1 cellular context compared by ENCODE assay signal in the genomic region with DNA sequence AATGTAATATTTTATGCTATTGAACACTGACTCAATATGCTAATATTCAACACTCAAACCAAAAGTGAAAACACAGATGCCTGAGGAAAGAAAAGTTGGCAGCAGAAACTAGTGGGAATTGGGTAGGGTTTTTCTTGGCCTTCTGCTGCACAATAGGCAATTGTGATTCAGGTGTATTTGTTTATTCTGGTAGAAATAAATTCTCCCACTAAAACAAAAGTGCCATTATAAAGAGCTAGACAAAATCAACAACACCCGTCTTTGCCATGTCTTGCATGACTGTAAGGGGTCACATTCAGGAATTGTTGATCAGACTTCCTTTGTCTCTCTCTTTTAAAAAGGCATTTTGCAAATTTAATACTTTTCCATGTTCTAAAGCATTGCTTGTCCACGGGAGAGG.
TF ChIP-seq lines count a peak whose summit lies in the region.

No MANE protein-coding gene starts in this region.

TF ChIP-seq in HepG2, 621 proteins besides CTCF, POLR2A, EP300 and RAD21 (continued from another document):
- TF ChIP-seq, protein P1, sequence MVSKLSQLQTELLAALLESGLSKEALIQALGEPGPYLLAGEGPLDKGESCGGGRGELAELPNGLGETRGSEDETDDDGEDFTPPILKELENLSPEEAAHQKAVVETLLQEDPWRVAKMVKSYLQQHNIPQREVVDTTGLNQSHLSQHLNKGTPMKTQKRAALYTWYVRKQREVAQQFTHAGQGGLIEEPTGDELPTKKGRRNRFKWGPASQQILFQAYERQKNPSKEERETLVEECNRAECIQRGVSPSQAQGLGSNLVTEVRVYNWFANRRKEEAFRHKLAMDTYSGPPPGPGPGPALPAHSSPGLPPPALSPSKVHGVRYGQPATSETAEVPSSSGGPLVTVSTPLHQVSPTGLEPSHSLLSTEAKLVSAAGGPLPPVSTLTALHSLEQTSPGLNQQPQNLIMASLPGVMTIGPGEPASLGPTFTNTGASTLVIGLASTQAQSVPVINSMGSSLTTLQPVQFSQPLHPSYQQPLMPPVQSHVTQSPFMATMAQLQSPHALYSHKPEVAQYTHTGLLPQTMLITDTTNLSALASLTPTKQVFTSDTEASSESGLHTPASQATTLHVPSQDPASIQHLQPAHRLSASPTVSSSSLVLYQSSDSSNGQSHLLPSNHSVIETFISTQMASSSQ (IDR thresholded peaks at IDR 0.05; ENCODE audit: low read depth), result no peak
- TF ChIP-seq, protein P1 (CRISPR knock-in tag; IDR thresholded peaks at IDR 0.05; ENCODE audit: borderline replicate concordance), result no peak
- TF ChIP-seq, protein P2, sequence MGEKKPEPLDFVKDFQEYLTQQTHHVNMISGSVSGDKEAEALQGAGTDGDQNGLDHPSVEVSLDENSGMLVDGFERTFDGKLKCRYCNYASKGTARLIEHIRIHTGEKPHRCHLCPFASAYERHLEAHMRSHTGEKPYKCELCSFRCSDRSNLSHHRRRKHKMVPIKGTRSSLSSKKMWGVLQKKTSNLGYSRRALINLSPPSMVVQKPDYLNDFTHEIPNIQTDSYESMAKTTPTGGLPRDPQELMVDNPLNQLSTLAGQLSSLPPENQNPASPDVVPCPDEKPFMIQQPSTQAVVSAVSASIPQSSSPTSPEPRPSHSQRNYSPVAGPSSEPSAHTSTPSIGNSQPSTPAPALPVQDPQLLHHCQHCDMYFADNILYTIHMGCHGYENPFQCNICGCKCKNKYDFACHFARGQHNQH (CRISPR knock-in tag; IDR thresholded peaks at IDR 0.05), result no peak
- TF ChIP-seq, protein P3, sequence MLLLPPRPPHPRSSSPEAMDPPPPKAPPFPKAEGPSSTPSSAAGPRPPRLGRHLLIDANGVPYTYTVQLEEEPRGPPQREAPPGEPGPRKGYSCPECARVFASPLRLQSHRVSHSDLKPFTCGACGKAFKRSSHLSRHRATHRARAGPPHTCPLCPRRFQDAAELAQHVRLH (CRISPR knock-in tag; IDR thresholded peaks at IDR 0.05; ENCODE audit: borderline replicate concordance, low read depth), result no peak
- TF ChIP-seq SOX6 (IDR thresholded peaks at IDR 0.05), result no peak
- TF ChIP-seq SOX6 (CRISPR knock-in tag; IDR thresholded peaks at IDR 0.05), result peak; percentile 19; the same call in 1 of the 2 replicates
- 0 out of 2 replicates have a peak, but pooled peaks have one; percentile 12 for TF ChIP-seq RARA (CRISPR knock-in tag; IDR thresholded peaks at IDR 0.05)
- TF ChIP-seq PHB2 (IDR thresholded peaks at IDR 0.05; ENCODE audit: partially characterized antibody), result no peak
- TF ChIP-seq ZNF83 (CRISPR knock-in tag; IDR thresholded peaks at IDR 0.05; ENCODE audit: borderline replicate concordance), result no peak
- no peak for TF ChIP-seq RBM22 (optimal IDR thresholded peaks at IDR 0.05; ENCODE audit: low read length)
- TF ChIP-seq, protein P4, sequence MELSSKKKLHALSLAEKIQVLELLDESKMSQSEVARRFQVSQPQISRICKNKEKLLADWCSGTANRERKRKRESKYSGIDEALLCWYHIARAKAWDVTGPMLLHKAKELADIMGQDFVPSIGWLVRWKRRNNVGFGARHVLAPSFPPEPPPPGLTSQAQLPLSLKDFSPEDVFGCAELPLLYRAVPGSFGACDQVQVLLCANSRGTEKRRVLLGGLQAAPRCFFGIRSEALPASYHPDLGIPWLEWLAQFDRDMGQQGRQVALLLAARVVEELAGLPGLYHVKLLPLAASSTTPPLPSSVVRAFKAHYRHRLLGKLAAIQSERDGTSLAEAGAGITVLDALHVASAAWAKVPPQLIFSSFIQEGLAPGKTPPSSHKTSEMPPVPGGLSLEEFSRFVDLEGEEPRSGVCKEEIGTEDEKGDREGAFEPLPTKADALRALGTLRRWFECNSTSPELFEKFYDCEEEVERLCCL (CRISPR knock-in tag; IDR thresholded peaks at IDR 0.05; ENCODE audit: borderline replicate concordance), result no peak
- TF ChIP-seq SOX5 (CRISPR knock-in tag; IDR thresholded peaks at IDR 0.05; ENCODE audit: borderline replicate concordance), result peak; percentile 64; the same call in 1 of the 2 replicates
TF ChIP-seq in HepG2: peak in this region for 4.
